ENCODE assay signal across 21 cellular contexts in the genomic region with DNA sequence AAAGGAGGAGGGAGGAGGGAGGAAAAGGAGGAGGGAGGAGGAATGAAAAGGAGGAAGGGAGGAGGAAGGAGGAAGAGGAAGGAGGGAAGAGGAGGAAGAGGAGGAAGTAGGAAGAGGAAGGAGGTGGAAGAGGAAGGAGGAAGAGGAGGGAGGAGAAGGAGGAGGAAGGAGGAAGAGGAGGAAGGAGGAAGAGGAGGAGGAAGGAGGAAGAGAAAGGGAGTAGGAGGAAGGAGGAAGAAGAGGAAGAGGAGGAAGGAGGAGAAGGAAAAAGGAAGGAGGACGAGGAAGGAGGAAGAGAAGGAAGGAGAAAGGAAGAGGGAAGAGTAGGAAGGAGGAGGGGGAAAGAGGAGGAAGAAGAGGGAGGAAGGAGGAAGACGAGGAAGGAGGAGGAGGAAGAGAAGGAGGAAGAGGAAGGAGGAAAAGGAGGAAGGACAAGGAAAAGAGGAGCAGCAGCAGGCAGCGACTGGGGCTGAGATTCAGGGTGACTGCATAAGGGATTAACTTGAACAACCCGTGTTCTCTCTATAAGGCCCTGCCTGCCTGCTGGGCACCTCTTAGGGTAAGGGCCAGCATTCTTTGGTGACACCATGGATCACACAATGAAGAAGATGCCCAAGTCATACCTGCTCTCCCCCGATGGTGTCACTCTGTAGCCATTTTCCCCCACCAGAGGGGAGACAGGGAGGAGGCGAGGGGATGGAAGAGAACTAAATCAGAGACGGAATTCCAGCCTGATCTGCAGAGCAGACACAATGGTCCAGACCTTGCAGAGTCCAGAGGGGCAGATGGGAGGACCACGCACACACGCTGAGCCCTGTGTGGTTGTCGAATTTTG. TPM values are rescaled to one million over a fixed set of nuclear protein-coding genes. Genes with fewer than 3 reads are reported as not detected.
DNase-seq lines count a peak whose midpoint lies in the region; ATAC-seq and TF ChIP-seq lines count a peak whose summit lies in the region.
"Had no signal": no experiment of that assay in that cellular context is flagged by ENCODE, and none has a peak within 500 bp of the region (broad histone marks: within the 10 kb centered on the region; RNA-seq: fewer than 3 reads in every experiment).

No MANE protein-coding gene starts in this region.

- 82 to 87% methylated on average over 6 to 10 of the region's 10 CpGs for WGBS in endodermal cell (ENCODE audit: insufficient coverage in 1 of 2, insufficient read length in 1 of 2), 2 experiments

- no peaks in the 10 kb centered on the region for H3K9me3 ChIP-seq in DND-41 (ENCODE audit: insufficient read depth, low read length, severe bottlenecking)
- H3K9me3 ChIP-seq in Karpas-422 (ENCODE audit: low read length) = no peaks in the 10 kb centered on the region
- H3K9me3 ChIP-seq in endodermal cell (ENCODE audit: control insufficient read depth, low read length) = peaks cover 11% of the 10 kb centered on the region
- H3K9me3 ChIP-seq: prostate gland had no signal

- H3K27me3 Mint-ChIP-seq in endodermal cell (ENCODE audit: insufficient read depth) = no peaks in the 10 kb centered on the region
- H3K27me3 Mint-ChIP-seq: activated CD8-positive, alpha-beta T cell treated with anti-CD3 and anti-CD28 coated beads for 36 hours had no signal

- H4K20me1 ChIP-seq in DND-41 (ENCODE audit: insufficient read depth, low read length) (no peaks in the 10 kb centered on the region), Karpas-422 (ENCODE audit: insufficient read depth, low read depth, low read length) (no peaks in the 10 kb centered on the region)

- H3K4me2 ChIP-seq in DND-41 (ENCODE audit: insufficient read depth, low read length) (no peak overlapping the region), Karpas-422 (ENCODE audit: low read depth, low read length, poor library complexity, severe bottlenecking) (no peak overlapping the region)

- no peak overlapping the region for H3K4me3 Mint-ChIP-seq in endodermal cell
- H3K4me3 Mint-ChIP-seq: activated CD8-positive, alpha-beta T cell treated with anti-CD3 and anti-CD28 coated beads for 36 hours; activated naive CD4-positive, alpha-beta T cell treated with anti-CD3 and anti-CD28 coated beads, Interleukin-2, amount 10 ng/mL, durations not matched to agents 7 days and 5 days; activated T-cell treated with anti-CD3 and anti-CD28 coated beads, Interleukin-2, amount 50 U/mL, for 4 hours; nephron had no signal

- H3K27ac Mint-ChIP-seq in endodermal cell = peak overlapping the region; percentile 52
- H3K27ac Mint-ChIP-seq: activated CD8-positive, alpha-beta T cell treated with anti-CD3 and anti-CD28 coated beads for 36 hours; activated naive CD4-positive, alpha-beta T cell treated with anti-CD3 and anti-CD28 coated beads, Interleukin-2, amount 10 ng/mL, durations not matched to agents 7 days and 5 days; nephron had no signal

- H3K79me2 ChIP-seq in DND-41 (ENCODE audit: insufficient read depth, low read length) (no peaks in the 10 kb centered on the region), Karpas-422 (ENCODE audit: low read length) (no peaks in the 10 kb centered on the region)

- H3K4me1 ChIP-seq in DND-41 (ENCODE audit: insufficient read depth, low read length) = no peaks in the 10 kb centered on the region
- H3K4me1 ChIP-seq in Karpas-422 (ENCODE audit: low read length) = peaks cover 3% of the 10 kb centered on the region; the same call in 1 of the 2 replicates
- H3K4me1 ChIP-seq in endodermal cell (ENCODE audit: control insufficient read depth, insufficient read depth, low read length) = no peaks in the 10 kb centered on the region
- H3K4me1 ChIP-seq: prostate gland had no signal

- H3K27ac ChIP-seq in DND-41 (ENCODE audit: low read length) (no peak overlapping the region), Karpas-422 (ENCODE audit: low read length) (no peak overlapping the region), endodermal cell (ENCODE audit: low read depth, low read length) (no peak overlapping the region)
- H3K27ac ChIP-seq: 22Rv1, HL-60, prostate gland had no signal

- H3K36me3 Mint-ChIP-seq in endodermal cell (ENCODE audit: low read depth) = peaks cover 22% of the 10 kb centered on the region
- H3K36me3 Mint-ChIP-seq: activated naive CD4-positive, alpha-beta T cell treated with anti-CD3 and anti-CD28 coated beads, Interleukin-2, amount 10 ng/mL, durations not matched to agents 7 days and 5 days had no signal

- ATAC-seq in DND-41 (ENCODE audit: insufficient read depth, low read depth) = no peak
- no peak for ATAC-seq in GM18868 (IDR thresholded peaks at IDR 0.05; ENCODE audit: unreplicated experiment)
- no peak for ATAC-seq in GM19395 (IDR thresholded peaks at IDR 0.05; ENCODE audit: unreplicated experiment)
- ATAC-seq: activated CD8-positive, alpha-beta T cell treated with anti-CD3 and anti-CD28 coated beads for 36 hours; activated T-cell treated with anti-CD3 and anti-CD28 coated beads, Interleukin-2, amount 50 U/mL, for 4 hours had no signal

- TF ChIP-seq CTCF in DND-41 (IDR thresholded peaks at IDR 0.05; ENCODE audit: borderline replicate concordance, extremely low read depth, low read length, poor library complexity, severe bottlenecking) (peak; percentile 22), endodermal cell (conservative IDR thresholded peaks at IDR 0.05) (peak; percentile 37)

- peaks cover 15% of the 10 kb centered on the region for H3K9me3 Mint-ChIP-seq in endodermal cell
- H3K9me3 Mint-ChIP-seq: activated CD8-positive, alpha-beta T cell treated with anti-CD3 and anti-CD28 coated beads for 36 hours; activated naive CD4-positive, alpha-beta T cell treated with anti-CD3 and anti-CD28 coated beads, Interleukin-2, amount 10 ng/mL, durations not matched to agents 7 days and 5 days; activated T-cell treated with anti-CD3 and anti-CD28 coated beads, Interleukin-2, amount 50 U/mL, for 4 hours; nephron had no signal

- H2AFZ ChIP-seq in DND-41 (ENCODE audit: low read depth, low read length) (no peak overlapping the region), Karpas-422 (ENCODE audit: low read length) (no peak overlapping the region)

- no peak overlapping the region for H3K9ac ChIP-seq in DND-41 (ENCODE audit: low read depth, low read length)
- no peak overlapping the region for H3K9ac ChIP-seq in Karpas-422 (ENCODE audit: low read length)
- H3K9ac ChIP-seq in endodermal cell (ENCODE audit: extremely low read depth, low read length, poor library complexity, severe bottlenecking) = no peak overlapping the region

- H3K4me1 Mint-ChIP-seq in endodermal cell = no peaks in the 10 kb centered on the region
- H3K4me1 Mint-ChIP-seq: activated naive CD4-positive, alpha-beta T cell treated with anti-CD3 and anti-CD28 coated beads, Interleukin-2, amount 10 ng/mL, durations not matched to agents 7 days and 5 days had no signal

- peaks cover 4% of the 10 kb centered on the region for H3K27me3 ChIP-seq in DND-41 (ENCODE audit: insufficient read depth, low read length, poor library complexity)
- H3K27me3 ChIP-seq in Karpas-422 (ENCODE audit: low read length) = no peaks in the 10 kb centered on the region
- H3K27me3 ChIP-seq in endodermal cell (ENCODE audit: control insufficient read depth, insufficient read depth, low read length, poor library complexity, severe bottlenecking) = no peaks in the 10 kb centered on the region

- H3K4me3 ChIP-seq in DND-41 (ENCODE audit: low read depth in 1 of 2, low read length in 2 of 2) (no peak overlapping the region), Karpas-422 (ENCODE audit: low read length) (no peak overlapping the region), endodermal cell (ENCODE audit: low read length) (no peak overlapping the region)
- H3K4me3 ChIP-seq: prostate gland had no signal

- H3K9me2 ChIP-seq in Karpas-422 (replicated peaks; ENCODE audit: insufficient read depth, low read length) = no peaks in the 10 kb centered on the region

- DNase-seq in DMS53 (lab: John Stamatoyannopoulos, UW) (peak; percentile 21), DMS53 treated with DMSO at 0.1 percent for 48 hours (lab: John Stamatoyannopoulos, UW; ENCODE audit: unreplicated experiment) (no peak), DND-41 (no peak), Karpas-422 (peak; percentile 48), endodermal cell (peak; percentile 55), dermis blood vessel endothelial cell (no peak)
- DNase-seq: activated CD8-positive, alpha-beta T cell treated with anti-CD3 and anti-CD28 coated beads for 36 hours; activated naive CD4-positive, alpha-beta T cell treated with anti-CD3 and anti-CD28 coated beads, Interleukin-2, amount 10 ng/mL, durations not matched to agents 7 days and 5 days; activated T-cell treated with anti-CD3 and anti-CD28 coated beads, Interleukin-2, amount 50 U/mL, for 4 hours; GF-D8; hypothalamus; kidney; mammary epithelial cell; NCI-H1105; T-helper 1 cell had no signal

- H3K36me3 ChIP-seq in DND-41 (ENCODE audit: insufficient read depth, low read length) (no peaks in the 10 kb centered on the region), Karpas-422 (ENCODE audit: insufficient read depth, low read length) (no peaks in the 10 kb centered on the region), endodermal cell (ENCODE audit: control insufficient read depth, insufficient read depth, low read length) (no peaks in the 10 kb centered on the region)
- H3K36me3 ChIP-seq: prostate gland had no signal

RNA-seq across cellular contexts. Expression of a gene that starts 1.4 kb away (rescaled TPM):
- not detected in 2 replicates for total RNA-seq in Karpas-422 (2014; rRNA removed; shearing (Covaris generic); ENCODE audit: low replicate concordance)
- 1 to 10 TPM; 3.0 to 5.6 TPM for total RNA-seq in endodermal cell
- 1.3 TPM for polyA plus RNA-seq in endodermal cell (2013, experiment 1 of 2)
- 0.21 TPM for polyA plus RNA-seq in endodermal cell (2013, experiment 2 of 2)
- 1.9 and 7.3 TPM in 2 replicates for total RNA-seq in dermis blood vessel endothelial cell
- total RNA-seq: activated CD8-positive, alpha-beta T cell treated with anti-CD3 and anti-CD28 coated beads for 36 hours had no signal

RNA-seq across cellular contexts. Expression of a gene that starts 40.9 kb away (rescaled TPM):
- total RNA-seq in Karpas-422 (2014; rRNA removed; shearing (Covaris generic); ENCODE audit: low replicate concordance) = 0.15 and 0.47 TPM in 2 replicates
- total RNA-seq in endodermal cell (10 to 100 TPM; 23.4 to 24.0 TPM), dermis blood vessel endothelial cell (19.9 and 20.6 TPM in 2 replicates)
- polyA plus RNA-seq in endodermal cell (2013, experiment 1 of 2) = 86.6 TPM
- polyA plus RNA-seq in endodermal cell (2013, experiment 2 of 2) = 67.0 TPM

Comparison
In these comparisons a context has a peak if more than half of its experiments do, and no peak if none do; other contexts are left out.
1. DNase-seq: peak in DMS53 (single experiment), Karpas-422 (single experiment) and endodermal cell (single experiment); none in DMS53 treated with DMSO at 0.1 percent for 48 hours (single experiment), DND-41 (single experiment) and dermis blood vessel endothelial cell (single experiment).
2. RNA of a gene that starts 40.9 kb away (total RNA-seq): 23.4 to 24.0 TPM in endodermal cell and 19.9 to 20.6 TPM in dermis blood vessel endothelial cell; 0.15 to 0.47 TPM in Karpas-422; every median in the first group is over 10 times any median in the second.